Comparison of ENCODE assay signal across 13 cellular contexts in the genomic region with DNA sequence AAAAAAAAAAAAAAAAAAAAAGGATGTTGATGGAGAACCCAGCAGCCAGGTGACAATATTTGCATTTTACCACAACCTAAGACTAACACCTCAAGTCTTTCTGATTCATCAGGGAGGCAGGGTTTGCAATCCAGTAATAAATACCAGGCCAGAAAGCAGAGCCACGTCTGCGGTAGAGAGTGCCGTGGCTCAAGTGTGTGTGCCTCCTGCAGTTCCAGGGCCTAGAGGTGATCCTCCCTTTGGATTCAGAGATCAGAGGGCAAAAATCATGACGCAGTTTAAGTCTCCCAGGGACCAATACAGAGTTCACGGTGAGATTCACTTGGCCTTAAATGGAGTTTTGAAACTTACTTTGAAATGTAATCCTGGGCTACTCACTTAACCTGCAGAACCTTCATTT. TPM values are rescaled to one million over a fixed set of nuclear protein-coding genes. Genes with fewer than 3 reads are reported as not detected.
DNase-seq lines count a peak whose midpoint lies in the region; ATAC-seq and TF ChIP-seq lines count a peak whose summit lies in the region.
"Had no signal": no experiment of that assay in that cellular context is flagged by ENCODE, and none has a peak within 500 bp of the region (broad histone marks: within the 10 kb centered on the region; RNA-seq: fewer than 3 reads in every experiment).

No MANE protein-coding gene starts in this region.

- H3K27me3 ChIP-seq in RWPE2 (ENCODE audit: insufficient read depth, poor library complexity, severe bottlenecking) = no peaks in the 10 kb centered on the region

- H3K27ac Mint-ChIP-seq in activated CD4-positive, alpha-beta T cell treated with anti-CD3 and anti-CD28 coated beads, Interleukin-2, amount 10 ng/mL, durations not matched to agents 24 days and 14 days = peak overlapping the region; percentile 77

- H3K9me3 Mint-ChIP-seq in activated CD4-positive, alpha-beta T cell treated with anti-CD3 and anti-CD28 coated beads, Interleukin-2, amount 10 ng/mL, durations not matched to agents 24 days and 14 days = no peaks in the 10 kb centered on the region

- H3K36me3 Mint-ChIP-seq in activated CD4-positive, alpha-beta T cell treated with anti-CD3 and anti-CD28 coated beads, Interleukin-2, amount 10 ng/mL, durations not matched to agents 24 days and 14 days (ENCODE audit: low read depth) = peaks cover 1% of the 10 kb centered on the region

- H3K4me3 Mint-ChIP-seq in activated CD4-positive, alpha-beta T cell treated with anti-CD3 and anti-CD28 coated beads, Interleukin-2, amount 10 ng/mL, durations not matched to agents 24 days and 14 days = peak overlapping the region; percentile 13

- ATAC-seq in RWPE2 (ENCODE audit: low read depth) = no peak
- ATAC-seq: Panc1 had no signal

- no peak for DNase-seq in activated CD4-positive, alpha-beta T cell treated with anti-CD3 and anti-CD28 coated beads, Interleukin-2, amount 10 ng/mL, durations not matched to agents 24 days and 14 days
- no peak for DNase-seq in activated CD4-positive, alpha-beta T cell treated with anti-CD3 and anti-CD28 coated beads, Interleukin-2, amount 50 U/mL, for 1 hour
- DNase-seq in RWPE2 (ENCODE audit: low spot score) (no peak), epithelial cell of prostate (ENCODE audit: low read depth, low spot score) (no peak), skeletal muscle cell (ENCODE audit: low read depth) (peak; percentile 71), NCI-H2227 (lab: John Stamatoyannopoulos, UW; ENCODE audit: unreplicated experiment) (no peak), NCI-H146 (lab: John Stamatoyannopoulos, UW) (no peak), iPS-NIHi11 (ENCODE audit: low spot score) (no peak)
- DNase-seq: DND-41 had no signal

- H3K36me3 ChIP-seq in RWPE2 (ENCODE audit: low read depth) = no peaks in the 10 kb centered on the region

- no peak for TF ChIP-seq CTCF in RWPE2 (IDR thresholded peaks at IDR 0.05; ENCODE audit: poor library complexity, severe bottlenecking)

- peak overlapping the region; percentile 73 for H3K27ac ChIP-seq in RWPE2 (ENCODE audit: poor library complexity, severe bottlenecking)
- H3K27ac ChIP-seq in epithelial cell of prostate = peak overlapping the region; percentile 41
- H3K27ac ChIP-seq: parathyroid adenoma had no signal

- H3K4me3 ChIP-seq in RWPE2 (ENCODE audit: severe bottlenecking) = no peak overlapping the region
- H3K4me3 ChIP-seq in skeletal muscle cell (ENCODE audit: low read depth, low read length) = no peak overlapping the region

- peaks cover 15% of the 10 kb centered on the region for H3K4me1 ChIP-seq in RWPE2 (ENCODE audit: insufficient read depth, poor library complexity, severe bottlenecking)
- H3K4me1 ChIP-seq: parathyroid adenoma had no signal

- intact Hi-C loops in activated CD4-positive, alpha-beta T cell treated with anti-CD3 and anti-CD28 coated beads, Interleukin-2, amount 10 ng/mL, durations not matched to agents 24 days and 14 days (cut with micrococcal nuclease) = loop anchor here (1.0 kb wide), 1 partner anchor 54 kb away; no protein-coding TSS in a partner anchor

- H3K27me3 Mint-ChIP-seq in activated CD4-positive, alpha-beta T cell treated with anti-CD3 and anti-CD28 coated beads, Interleukin-2, amount 10 ng/mL, durations not matched to agents 24 days and 14 days = no peaks in the 10 kb centered on the region

- peaks cover 20% of the 10 kb centered on the region for H3K4me1 Mint-ChIP-seq in activated CD4-positive, alpha-beta T cell treated with anti-CD3 and anti-CD28 coated beads, Interleukin-2, amount 10 ng/mL, durations not matched to agents 24 days and 14 days

- H3K9me3 ChIP-seq in RWPE2 (ENCODE audit: severe bottlenecking) = no peaks in the 10 kb centered on the region

RNA-seq across cellular contexts. Expression of a gene that starts 34.9 kb away (rescaled TPM):
- 12.1 and 12.6 TPM in 2 replicates for total RNA-seq in activated CD4-positive, alpha-beta T cell treated with anti-CD3 and anti-CD28 coated beads, Interleukin-2, amount 10 ng/mL, durations not matched to agents 24 days and 14 days

RNA-seq across cellular contexts. Expression of a gene that starts 50.2 kb away (rescaled TPM):
- not detected in 2 replicates for total RNA-seq in activated CD4-positive, alpha-beta T cell treated with anti-CD3 and anti-CD28 coated beads, Interleukin-2, amount 10 ng/mL, durations not matched to agents 24 days and 14 days
- total RNA-seq: dermis microvascular lymphatic vessel endothelial cell, mammary epithelial cell had no signal
